Comparison of ENCODE assay signal across 13 cellular contexts in the genomic region with DNA sequence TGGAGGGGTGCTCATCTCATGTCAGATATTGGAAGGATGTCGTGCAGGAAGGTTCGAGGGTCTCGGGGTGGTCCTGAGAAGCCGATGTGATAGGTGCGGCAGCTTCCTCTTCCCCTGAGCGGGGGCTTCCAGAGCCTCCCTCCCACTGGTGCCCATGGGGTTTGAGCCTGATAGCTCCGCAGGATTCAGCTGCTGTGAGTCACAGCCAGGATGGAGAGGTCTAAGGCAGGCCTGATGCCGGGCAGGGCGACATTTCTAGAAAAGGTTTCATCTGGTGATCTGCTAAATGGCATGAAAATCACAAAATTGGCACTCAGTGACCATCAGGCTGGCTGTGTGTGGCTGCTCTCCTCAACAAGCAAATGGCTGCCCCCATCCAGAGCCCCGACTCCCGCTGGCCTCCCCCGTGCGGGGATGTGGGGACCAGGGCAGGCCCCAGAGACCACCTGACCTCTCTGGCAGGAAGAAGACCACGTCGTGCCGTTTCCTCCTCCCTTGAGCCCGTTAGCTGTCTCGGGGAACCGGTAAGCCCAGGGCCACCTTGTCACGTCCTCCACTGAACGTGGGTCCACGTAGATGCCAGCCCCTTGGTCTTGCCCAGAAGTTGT.
A peak's percentile ranks its signal among the peaks of the same experiment; 100 is the strongest.
DNase-seq lines count a peak whose midpoint lies in the region; ATAC-seq and TF ChIP-seq lines count a peak whose summit lies in the region.
"Had no signal": no experiment of that assay in that cellular context is flagged by ENCODE, and none has a peak within 500 bp of the region (broad histone marks: within the 10 kb centered on the region; RNA-seq: fewer than 3 reads in every experiment).

No MANE protein-coding gene starts in this region.

- H3K79me2 ChIP-seq in Loucy (ENCODE audit: insufficient read depth, low read length) (peaks cover 92% of the 10 kb centered on the region), trophoblast cell (ENCODE audit: control insufficient read depth, insufficient read depth, low read length, poor library complexity) (peaks cover 23% of the 10 kb centered on the region)

- no peak overlapping the region for H2BK12ac ChIP-seq in trophoblast cell (ENCODE audit: low read length)

- no peak overlapping the region for H2AFZ ChIP-seq in Loucy (ENCODE audit: low read length)
- peak overlapping the region; percentile 32 for H2AFZ ChIP-seq in trophoblast cell (ENCODE audit: insufficient read depth, low read length, poor library complexity)

- no peak overlapping the region for H4K8ac ChIP-seq in trophoblast cell (ENCODE audit: low read depth, low read length)

- no peaks in the 10 kb centered on the region for H3K79me1 ChIP-seq in trophoblast cell (ENCODE audit: low read length)

- H3K27ac Mint-ChIP-seq in CD8-positive, alpha-beta memory T cell = peak overlapping the region in 5 of 8 donors; percentile 23 to 75 (median 68)
- peak overlapping the region in 3 of 6 donors; percentile 49 to 97 (median 51) for H3K27ac Mint-ChIP-seq in immature natural killer cell

- peak overlapping the region; percentile 54 for H3K4ac ChIP-seq in trophoblast cell (ENCODE audit: low read depth, low read length)

- WGBS in trophoblast cell (ENCODE audit: extremely low coverage, insufficient coverage, insufficient read length) = no CpG with 5 or more reads among the region's 22 CpGs

- H3K4me1 Mint-ChIP-seq in CD8-positive, alpha-beta memory T cell = peaks cover 53 to 89% (median 74%) of the 10 kb centered on the region in 3 donors
- H3K4me1 Mint-ChIP-seq in immature natural killer cell = peaks cover 60 to 71% of the 10 kb centered on the region in 2 donors

- H3K9ac ChIP-seq in Loucy (ENCODE audit: low read depth, low read length, poor library complexity, severe bottlenecking) (no peak overlapping the region), trophoblast cell (ENCODE audit: low read length) (no peak overlapping the region)

- peaks cover 99% of the 10 kb centered on the region for H3K4me1 ChIP-seq in CD8-positive, alpha-beta memory T cell (ENCODE audit: insufficient read depth, low read length)
- H3K4me1 ChIP-seq in Loucy (ENCODE audit: insufficient read depth, low read length, poor library complexity, severe bottlenecking) (peaks cover 48% of the 10 kb centered on the region), trophoblast cell (ENCODE audit: control insufficient read depth in 1 of 2, insufficient read depth in 2 of 2, low read length in 2 of 2) (peaks cover 4 to 8% of the 10 kb centered on the region in 2 experiments)

- no peak for TF ChIP-seq CTCF in Loucy (conservative IDR thresholded peaks at IDR 0.05; ENCODE audit: low read length)
- TF ChIP-seq CTCF in dorsolateral prefrontal cortex (IDR thresholded peaks at IDR 0.05 in 54 of 56, conservative IDR thresholded peaks at IDR 0.05 in 2 of 56; ENCODE audit: low read depth in 1 of 56, partially characterized antibody in 56 of 56) = no peak

- no peaks in the 10 kb centered on the region for H3K27me3 Mint-ChIP-seq in CD8-positive, alpha-beta memory T cell
- H3K27me3 Mint-ChIP-seq in immature natural killer cell (ENCODE audit: low read depth in 3 of 3) = peaks cover 24 to 41% (median 32%) of the 10 kb centered on the region in 3 donors

- POLR2A ChIA-PET in CD8-positive, alpha-beta memory T cell (lab: Charles Lee) = no interaction called here

- H3K4me3 ChIP-seq in CD8-positive, alpha-beta memory T cell (ENCODE audit: low read length) = no peak overlapping the region
- H3K4me3 ChIP-seq in Loucy (ENCODE audit: low read length, poor library complexity, severe bottlenecking) (no peak overlapping the region), dorsolateral prefrontal cortex (peak overlapping the region in 1 of 59 donors; percentile 4), trophoblast cell (ENCODE audit: low read depth, low read length) (no peak overlapping the region)
- H3K4me3 ChIP-seq: thyroid gland had no signal

- no peak overlapping the region for H3K27ac ChIP-seq in CD8-positive, alpha-beta memory T cell (ENCODE audit: low read depth, low read length)
- H3K27ac ChIP-seq in dorsolateral prefrontal cortex (peak overlapping the region in 37 of 59 donors; percentile 1 to 96 (median 41)), trophoblast cell (ENCODE audit: low read depth, low read length) (no peak overlapping the region)

- H3K18ac ChIP-seq in trophoblast cell (ENCODE audit: low read length) = peak overlapping the region; percentile 49

- H2BK5ac ChIP-seq in trophoblast cell (ENCODE audit: low read depth, low read length, poor library complexity) = no peak overlapping the region

- H3K9me3 Mint-ChIP-seq in CD8-positive, alpha-beta memory T cell = no peaks in the 10 kb centered on the region
- H3K9me3 Mint-ChIP-seq in immature natural killer cell = no peaks in the 10 kb centered on the region

- no peaks in the 10 kb centered on the region for H3K36me3 ChIP-seq in CD8-positive, alpha-beta memory T cell (ENCODE audit: insufficient read depth, low read length)
- H3K36me3 ChIP-seq in Loucy (ENCODE audit: insufficient read depth, low read length) (no peaks in the 10 kb centered on the region), trophoblast cell (ENCODE audit: control insufficient read depth in 1 of 2, insufficient read depth in 2 of 2, low read length in 2 of 2) (peaks cover 13 to 24% of the 10 kb centered on the region in 2 experiments)
- H3K36me3 ChIP-seq: thyroid gland had no signal

- H3K4me2 ChIP-seq in Loucy (ENCODE audit: low read depth, low read length, poor library complexity, severe bottlenecking) (peak overlapping the region; percentile 20), trophoblast cell (ENCODE audit: low read length) (no peak overlapping the region)

- DNase-seq in CD8-positive, alpha-beta memory T cell = no peak
- DNase-seq in dorsolateral prefrontal cortex = no peak
- no peak for DNase-seq in trophoblast cell
- no peak for DNase-seq in SKM-1 treated with dmso at 0.1 percent for 144 hours (lab: John Stamatoyannopoulos, UW; ENCODE audit: unreplicated experiment)
- DNase-seq in cortex of kidney (lab: John Stamatoyannopoulos, UW) = no peak
- DNase-seq in immature natural killer cell = no peak
- DNase-seq: islet precursor cell, NCI-H1105 treated with DMSO at 0.1 percent for 48 hours, NCI-H524, thyroid gland had no signal

- H3K9me3 ChIP-seq in CD8-positive, alpha-beta memory T cell (ENCODE audit: low read length) = no peaks in the 10 kb centered on the region
- H3K9me3 ChIP-seq in Loucy (ENCODE audit: insufficient read depth, low read depth, low read length) = no peaks in the 10 kb centered on the region
- H3K9me3 ChIP-seq in trophoblast cell (ENCODE audit: insufficient read depth, low read depth, low read length) = peaks cover 8% of the 10 kb centered on the region
- H3K9me3 ChIP-seq: thyroid gland had no signal

- H3K23ac ChIP-seq in trophoblast cell (ENCODE audit: low read length) = no peak overlapping the region

- no peak overlapping the region for H4K12ac ChIP-seq in trophoblast cell (ENCODE audit: low read depth, low read length)

- intact Hi-C loops in dorsolateral prefrontal cortex (cut with DNase I) = no loop called here

- H3K4me3 Mint-ChIP-seq in CD8-positive, alpha-beta memory T cell = peak overlapping the region in 1 of 7 donors; percentile 47
- no peak overlapping the region for H3K4me3 Mint-ChIP-seq in immature natural killer cell

- no peaks in the 10 kb centered on the region for H3K27me3 ChIP-seq in CD8-positive, alpha-beta memory T cell (ENCODE audit: insufficient read depth, low read length, poor library complexity, severe bottlenecking)
- no peaks in the 10 kb centered on the region for H3K27me3 ChIP-seq in Loucy (ENCODE audit: insufficient read depth, low read length, poor library complexity, severe bottlenecking)
- H3K27me3 ChIP-seq in dorsolateral prefrontal cortex = no peaks in the 10 kb centered on the region
- H3K27me3 ChIP-seq in trophoblast cell (ENCODE audit: insufficient read depth, low read length) = no peaks in the 10 kb centered on the region
- H3K27me3 ChIP-seq: thyroid gland had no signal

- CTCF ChIA-PET in CD8-positive, alpha-beta memory T cell (lab: Charles Lee) = no interaction called here

- no peak overlapping the region for H2AK5ac ChIP-seq in trophoblast cell (ENCODE audit: low read length)

- no peaks in the 10 kb centered on the region for H3K9me2 ChIP-seq in Loucy (replicated peaks; ENCODE audit: low read depth, low read length)

- H2BK120ac ChIP-seq in trophoblast cell (ENCODE audit: insufficient read depth, low read length, poor library complexity) = no peak overlapping the region

- no peak overlapping the region for H4K91ac ChIP-seq in trophoblast cell (ENCODE audit: low read depth, low read length)

- H3K14ac ChIP-seq in trophoblast cell (ENCODE audit: low read length) = no peak overlapping the region

- no peaks in the 10 kb centered on the region for H3F3A ChIP-seq in Loucy (ENCODE audit: low read depth)

- ATAC-seq in HG02840 (IDR thresholded peaks at IDR 0.05; ENCODE audit: low FRiP score, unreplicated experiment) = no peak
- ATAC-seq: Right ventricle myocardium inferior had no signal

- peaks cover 27% of the 10 kb centered on the region for H4K20me1 ChIP-seq in Loucy (ENCODE audit: insufficient read depth, low read length, poor library complexity, severe bottlenecking)

- H3K36me3 Mint-ChIP-seq in CD8-positive, alpha-beta memory T cell = peaks cover 0 to 16% (median 1%) of the 10 kb centered on the region in 3 donors
- H3K36me3 Mint-ChIP-seq in immature natural killer cell = no peaks in the 10 kb centered on the region

Comparison
In these comparisons a context has a peak if more than half of its experiments do, and no peak if none do; other contexts are left out.
1. H3K27ac ChIP-seq: peak in dorsolateral prefrontal cortex (37 of 59); none in CD8-positive, alpha-beta memory T cell (single experiment) and trophoblast cell (single experiment).